In the genomic region with DNA sequence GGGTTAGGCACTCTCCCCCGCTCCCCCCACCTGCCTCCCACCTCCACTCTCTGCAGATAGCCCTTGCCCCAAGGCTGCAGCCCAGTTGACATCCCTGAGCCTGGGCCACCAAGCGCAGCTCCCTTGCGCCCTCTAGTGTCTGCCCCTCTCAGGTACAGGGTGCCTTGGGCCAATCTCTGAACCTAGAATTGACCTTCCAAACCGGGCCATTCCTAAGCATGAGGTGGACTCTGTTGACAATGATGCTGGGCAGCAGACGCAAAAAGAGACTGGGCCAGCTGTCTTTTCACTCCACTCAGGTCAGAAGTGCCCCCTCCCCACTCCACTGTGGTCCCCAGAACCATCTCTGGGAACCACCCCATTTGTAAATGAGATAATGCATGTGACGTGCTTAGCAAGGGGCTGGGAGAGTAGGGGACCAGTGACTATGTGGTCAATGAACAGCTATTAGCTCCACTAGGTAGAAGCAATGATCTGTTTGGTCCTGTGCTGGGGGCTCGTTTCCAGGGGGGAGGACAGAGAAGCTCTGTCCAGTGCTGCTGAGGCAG, we compare ENCODE assay signal across 1 cellular context.
TF ChIP-seq lines count a peak whose summit lies in the region.

No MANE protein-coding gene starts in this region.

TF ChIP-seq in PFSK-1, 5 proteins besides CTCF, POLR2A, EP300 and RAD21 (continued from another document):
- TF ChIP-seq, protein P1, sequence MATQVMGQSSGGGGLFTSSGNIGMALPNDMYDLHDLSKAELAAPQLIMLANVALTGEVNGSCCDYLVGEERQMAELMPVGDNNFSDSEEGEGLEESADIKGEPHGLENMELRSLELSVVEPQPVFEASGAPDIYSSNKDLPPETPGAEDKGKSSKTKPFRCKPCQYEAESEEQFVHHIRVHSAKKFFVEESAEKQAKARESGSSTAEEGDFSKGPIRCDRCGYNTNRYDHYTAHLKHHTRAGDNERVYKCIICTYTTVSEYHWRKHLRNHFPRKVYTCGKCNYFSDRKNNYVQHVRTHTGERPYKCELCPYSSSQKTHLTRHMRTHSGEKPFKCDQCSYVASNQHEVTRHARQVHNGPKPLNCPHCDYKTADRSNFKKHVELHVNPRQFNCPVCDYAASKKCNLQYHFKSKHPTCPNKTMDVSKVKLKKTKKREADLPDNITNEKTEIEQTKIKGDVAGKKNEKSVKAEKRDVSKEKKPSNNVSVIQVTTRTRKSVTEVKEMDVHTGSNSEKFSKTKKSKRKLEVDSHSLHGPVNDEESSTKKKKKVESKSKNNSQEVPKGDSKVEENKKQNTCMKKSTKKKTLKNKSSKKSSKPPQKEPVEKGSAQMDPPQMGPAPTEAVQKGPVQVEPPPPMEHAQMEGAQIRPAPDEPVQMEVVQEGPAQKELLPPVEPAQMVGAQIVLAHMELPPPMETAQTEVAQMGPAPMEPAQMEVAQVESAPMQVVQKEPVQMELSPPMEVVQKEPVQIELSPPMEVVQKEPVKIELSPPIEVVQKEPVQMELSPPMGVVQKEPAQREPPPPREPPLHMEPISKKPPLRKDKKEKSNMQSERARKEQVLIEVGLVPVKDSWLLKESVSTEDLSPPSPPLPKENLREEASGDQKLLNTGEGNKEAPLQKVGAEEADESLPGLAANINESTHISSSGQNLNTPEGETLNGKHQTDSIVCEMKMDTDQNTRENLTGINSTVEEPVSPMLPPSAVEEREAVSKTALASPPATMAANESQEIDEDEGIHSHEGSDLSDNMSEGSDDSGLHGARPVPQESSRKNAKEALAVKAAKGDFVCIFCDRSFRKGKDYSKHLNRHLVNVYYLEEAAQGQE (IDR thresholded peaks at IDR 0.05; ENCODE audit: insufficient read depth in 1 of 2, low read depth in 2 of 2, low read length in 2 of 2), result no peak
